ENCODE assay signal across 8 cellular contexts in genomic region chr11:44094260-44094868, GRCh38. TPM values are rescaled to one million over a fixed set of nuclear protein-coding genes. Genes with fewer than 3 reads are reported as not detected.
DNase-seq lines count a peak whose midpoint lies in the region; ATAC-seq and TF ChIP-seq lines count a peak whose summit lies in the region.

No MANE protein-coding gene starts in this region.

- no peaks in the 10 kb centered on the region for H3K27me3 ChIP-seq in GM23338 (ENCODE audit: insufficient read depth)
- no peaks in the 10 kb centered on the region for H3K27me3 ChIP-seq in heart left ventricle

- H3K36me3 ChIP-seq in GM23338 (ENCODE audit: insufficient read depth) (no peaks in the 10 kb centered on the region), heart left ventricle (no peaks in the 10 kb centered on the region)

- TF ChIP-seq POLR2A in heart left ventricle (IDR thresholded peaks at IDR 0.05) = no peak

- POLR2A ChIA-PET in T-cell (lab: Charles Lee) = no interaction called here

- no peak overlapping the region for H3K4me3 ChIP-seq in GM23338
- H3K4me3 ChIP-seq in heart left ventricle = no peak overlapping the region

- no peaks in the 10 kb centered on the region for H3K9me3 ChIP-seq in heart left ventricle

- H3K27ac Mint-ChIP-seq in GM23338 = no peak overlapping the region
- H3K27ac Mint-ChIP-seq in T-cell = no peak overlapping the region

- no peaks in the 10 kb centered on the region for H3K9me2 ChIP-seq in GM23338 (ENCODE audit: insufficient read depth)

- H3K9me3 Mint-ChIP-seq in GM23338 = peaks cover 5% of the 10 kb centered on the region
- H3K9me3 Mint-ChIP-seq in T-cell = no peaks in the 10 kb centered on the region

- peak in 12 of 14 donors; percentile 13 to 73 (median 44) for DNase-seq in C1 segment of cervical spinal cord (lab: John Stamatoyannopoulos, UW)
- DNase-seq in GM23338 (ENCODE audit: low spot score) = peak; percentile 96
- peak; percentile 67 for DNase-seq in NCI-H1694 (lab: John Stamatoyannopoulos, UW)
- DNase-seq in T-cell = peak; percentile 22 to 89 (median 68)
- peak; percentile 72 for DNase-seq in activated naive CD8-positive, alpha-beta T cell treated with anti-CD3 and anti-CD28 coated beads, Interleukin-2, amount 50 U/mL, for 16 hours (ENCODE audit: low read depth, low spot score)
- DNase-seq in heart left ventricle = peak in 4 of 5 donors; percentile 80 to 85 (median 82)
- DNase-seq in renal cortical epithelial cell (ENCODE audit: low read depth) = peak; percentile 71

- H3K36me3 Mint-ChIP-seq in GM23338 (ENCODE audit: low read depth) = peaks cover 6% of the 10 kb centered on the region; the same call in 2 of the 3 replicates
- H3K36me3 Mint-ChIP-seq in T-cell = peaks cover under 1% of the 10 kb centered on the region

- peaks cover 5% of the 10 kb centered on the region; the same call in 2 of the 3 replicates for H3K4me1 Mint-ChIP-seq in GM23338
- peaks cover 28 to 32% (median 29%) of the 10 kb centered on the region in 3 donors for H3K4me1 Mint-ChIP-seq in T-cell

- CTCF ChIA-PET in T-cell (lab: Charles Lee) = interaction anchor here (0.6 to 3.7 kb wide), 19 partner anchors 9 to 682 kb away, joined by 3 to 40 read pairs (median 4); partner anchors contain the start of gene ACCS (in 1 of the 2)

- peaks cover 23% of the 10 kb centered on the region for H3K79me2 ChIP-seq in GM23338 (replicated peaks; ENCODE audit: insufficient read depth)

- H3K27ac ChIP-seq in GM23338 (ENCODE audit: low read depth) (no peak overlapping the region), heart left ventricle (no peak overlapping the region)

- H3K27me3 Mint-ChIP-seq in GM23338 (ENCODE audit: insufficient read depth, low read depth, poor library complexity) (peaks cover 10% of the 10 kb centered on the region), T-cell (no peaks in the 10 kb centered on the region)

- H4K20me1 ChIP-seq in GM23338 (replicated peaks; ENCODE audit: insufficient read depth) = peaks cover 6% of the 10 kb centered on the region

- WGBS in heart left ventricle, 4 donors = 25 to 30% (median 29%) methylated on average over 11 of the region's 11 CpGs

- peak; percentile 51 for ATAC-seq in GM23338
- ATAC-seq in T-cell (replicated peaks in 1 of 4) = peak; percentile 32 to 58 (median 36)
- peak; percentile 28 to 67 (median 42) for ATAC-seq in heart left ventricle
- no peak for ATAC-seq in HG03108 (IDR thresholded peaks at IDR 0.05; ENCODE audit: unreplicated experiment)

- TF ChIP-seq CTCF in GM23338 (conservative IDR thresholded peaks at IDR 0.05; ENCODE audit: low read depth in 2 of 2) = peak; percentile 81 to 88
- TF ChIP-seq CTCF in heart left ventricle (IDR thresholded peaks at IDR 0.05) = peak; percentile 69 to 89 (median 81)

- 0 out of 3 replicates have a peak overlapping the region, but pooled peaks have one; percentile 42 for H3K4me3 Mint-ChIP-seq in GM23338
- H3K4me3 Mint-ChIP-seq in T-cell = peak overlapping the region; percentile 62 to 81 (median 62)

- intact Hi-C loops in heart left ventricle (cut with DNase I) = loop anchor here in 7 of 10 donors (1.0 to 10.0 kb wide), 5 partner anchors 440 to 520 kb away; no protein-coding TSS in a partner anchor

- 0 out of 2 replicates have a peak, but pooled peaks cover 7% of the 10 kb centered on the region for H3K4me1 ChIP-seq in GM23338 (ENCODE audit: insufficient read depth)
- H3K4me1 ChIP-seq in heart left ventricle = peaks cover 0 to 29% (median 22%) of the 10 kb centered on the region in 12 donors

- H2AFZ ChIP-seq in GM23338 = no peak overlapping the region

- H3K4me2 ChIP-seq in GM23338 = no peak overlapping the region

- H3F3A ChIP-seq in GM23338 (replicated peaks; ENCODE audit: low read depth) = no peaks in the 10 kb centered on the region

TF ChIP-seq in GM23338, 12 proteins besides CTCF, POLR2A, EP300 and RAD21 (continues in another document):
- TF ChIP-seq ZNF462 (CRISPR knock-in tag; IDR thresholded peaks at IDR 0.05) (no peak), STAT1 (IDR thresholded peaks at IDR 0.05; ENCODE audit: unreplicated experiment) (no peak), ZNF331 (CRISPR knock-in tag; IDR thresholded peaks at IDR 0.05; ENCODE audit: low read depth) (no peak), JUNB (IDR thresholded peaks at IDR 0.05; ENCODE audit: unreplicated experiment) (no peak), ZNF114 (CRISPR knock-in tag; IDR thresholded peaks at IDR 0.05) (no peak), EZH2 (IDR thresholded peaks at IDR 0.05; ENCODE audit: low read depth, unreplicated experiment) (no peak), EZH2phosphoT487 (IDR thresholded peaks at IDR 0.05; ENCODE audit: unreplicated experiment) (no peak), CREB1 (CRISPR knock-in tag; IDR thresholded peaks at IDR 0.05; ENCODE audit: low read depth) (no peak)

RNA-seq across cellular contexts. Expression of gene EXT2, which starts 1.1 kb away (rescaled TPM):
- total RNA-seq in GM23338 (2014; rRNA removed; shearing (Covaris generic)) = 43.7 and 48.6 TPM in 2 replicates
- polyA plus RNA-seq in GM23338 (2016; fragmentation: Nextera tagmentation; extraction: Ambion mirVana) (11.7 and 15.9 TPM in 2 replicates), heart left ventricle (10 to 100 TPM; 12.6 to 37.8 TPM)
- total RNA-seq in T-cell (10 to 100 TPM; 24.8 to 30.5 (median 26.6) TPM), heart left ventricle (10 to 100 TPM; 24.3 to 41.9 (median 31.9) TPM), renal cortical epithelial cell (124 and 129 TPM in 2 replicates)

RNA-seq across cellular contexts. Expression of gene ACCS, which starts 28.3 kb away (rescaled TPM):
- total RNA-seq in GM23338 (2014; rRNA removed; shearing (Covaris generic)) = 6.6 and 12.0 TPM in 2 replicates
- polyA plus RNA-seq in GM23338 (2016; fragmentation: Nextera tagmentation; extraction: Ambion mirVana) = 2.9 and 3.6 TPM in 2 replicates
- total RNA-seq in T-cell = 10 to 100 TPM; 18.9 to 66.4 (median 27.5) TPM
- 10 to 100 TPM in 3 of 9 donors, 1 to 10 TPM in 6; 1.6 to 13.5 (median 8.3) TPM for total RNA-seq in heart left ventricle
- 10 to 100 TPM in 1 of 2 donors, 1 to 10 TPM in 1; 1.7 to 16.7 TPM for polyA plus RNA-seq in heart left ventricle
- total RNA-seq in renal cortical epithelial cell = 12.0 and 16.7 TPM in 2 replicates

RNA-seq across cellular contexts. Expression of gene ACCSL, which starts 46.6 kb away (rescaled TPM):
- not detected in 2 replicates for total RNA-seq in GM23338 (2014; rRNA removed; shearing (Covaris generic))
- polyA plus RNA-seq in GM23338 (2016; fragmentation: Nextera tagmentation; extraction: Ambion mirVana) (not detected in 2 replicates), heart left ventricle (not detected)
- total RNA-seq in T-cell (not detected), heart left ventricle (not detected), renal cortical epithelial cell (not detected in 2 replicates)

Comparison
In these comparisons a context has a peak if more than half of its experiments do, and no peak if none do; other contexts are left out.
1. DNase-seq: peak in every context shown above with its lines; median percentile 96 in GM23338; 82 in heart left ventricle; 72 in activated naive CD8-positive, alpha-beta T cell treated with anti-CD3 and anti-CD28 coated beads, Interleukin-2, amount 50 U/mL, for 16 hours; 71 in renal cortical epithelial cell; 68 in T-cell; 67 in NCI-H1694; 44 in C1 segment of cervical spinal cord.